1 cellular context compared by ENCODE assay signal in the genomic region with DNA sequence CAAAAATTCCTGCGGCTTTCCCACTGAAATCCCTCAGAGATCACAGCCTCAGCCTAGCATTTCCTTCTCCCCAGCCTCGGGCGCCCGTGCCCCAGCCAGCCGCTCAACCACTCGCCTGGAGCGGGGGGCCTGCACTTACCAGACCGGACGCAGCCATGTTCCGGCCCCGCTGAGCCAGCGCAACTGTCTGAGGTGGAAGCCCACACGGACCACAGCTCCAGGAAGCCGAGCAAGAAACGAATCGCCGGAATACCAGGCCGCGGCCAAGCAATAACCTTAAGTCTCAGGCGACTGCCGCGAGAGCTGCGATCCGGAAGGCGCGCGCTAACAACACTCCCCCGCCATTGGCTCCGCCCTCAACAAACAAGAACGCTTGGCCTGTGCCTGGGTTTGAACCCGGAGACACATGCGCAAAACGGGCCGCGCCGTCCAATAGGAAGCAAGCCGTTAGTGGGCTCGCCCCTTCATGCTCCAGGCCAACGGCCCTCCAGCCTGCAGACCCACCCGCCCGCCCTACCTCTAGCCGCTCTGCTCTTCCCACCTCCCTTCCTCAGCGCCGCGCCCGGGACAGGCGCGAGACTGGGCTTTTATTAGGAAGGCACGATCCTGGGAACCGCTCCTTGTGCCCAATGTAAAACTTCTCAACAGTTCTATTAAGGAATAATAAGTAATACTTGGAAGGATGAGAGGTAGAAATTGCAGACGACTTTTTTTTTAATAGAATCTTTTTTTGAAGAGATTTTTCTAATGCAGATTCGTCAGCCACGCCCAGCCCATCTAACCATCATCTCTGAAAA.
TF ChIP-seq lines count a peak whose summit lies in the region.

Gene CENPC (minus strand): TSS at position 305 of the 797 bp plus-strand sequence. CDS start 148 bp downstream, at position 157.

TF ChIP-seq in K562, 482 proteins besides CTCF, POLR2A, EP300 and RAD21 (continued from another document and continues in another):
- TF ChIP-seq, protein P1, sequence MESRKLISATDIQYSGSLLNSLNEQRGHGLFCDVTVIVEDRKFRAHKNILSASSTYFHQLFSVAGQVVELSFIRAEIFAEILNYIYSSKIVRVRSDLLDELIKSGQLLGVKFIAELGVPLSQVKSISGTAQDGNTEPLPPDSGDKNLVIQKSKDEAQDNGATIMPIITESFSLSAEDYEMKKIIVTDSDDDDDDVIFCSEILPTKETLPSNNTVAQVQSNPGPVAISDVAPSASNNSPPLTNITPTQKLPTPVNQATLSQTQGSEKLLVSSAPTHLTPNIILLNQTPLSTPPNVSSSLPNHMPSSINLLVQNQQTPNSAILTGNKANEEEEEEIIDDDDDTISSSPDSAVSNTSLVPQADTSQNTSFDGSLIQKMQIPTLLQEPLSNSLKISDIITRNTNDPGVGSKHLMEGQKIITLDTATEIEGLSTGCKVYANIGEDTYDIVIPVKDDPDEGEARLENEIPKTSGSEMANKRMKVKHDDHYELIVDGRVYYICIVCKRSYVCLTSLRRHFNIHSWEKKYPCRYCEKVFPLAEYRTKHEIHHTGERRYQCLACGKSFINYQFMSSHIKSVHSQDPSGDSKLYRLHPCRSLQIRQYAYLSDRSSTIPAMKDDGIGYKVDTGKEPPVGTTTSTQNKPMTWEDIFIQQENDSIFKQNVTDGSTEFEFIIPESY (CRISPR knock-in tag; IDR thresholded peaks at IDR 0.05) = peak; percentile 29; the same call in 1 of the 2 replicates
- TF ChIP-seq MBD2 (IDR thresholded peaks at IDR 0.05; ENCODE audit: borderline replicate concordance, low read depth) (peak; percentile 54; the same call in 1 of the 2 replicates), ELF1 (tag; IDR thresholded peaks at IDR 0.05) (peak; percentile 89), CTBP1 (IDR thresholded peaks at IDR 0.05; ENCODE audit: borderline replicate concordance) (0 out of 2 replicates have a peak, but pooled peaks have one; percentile 24), ZNF24 (IDR thresholded peaks at IDR 0.05) (0 out of 2 replicates have a peak, but pooled peaks have one; percentile 25), VEZF1 (CRISPR knock-in tag; IDR thresholded peaks at IDR 0.05) (peak; percentile 67), ZKSCAN1 (IDR thresholded peaks at IDR 0.05; ENCODE audit: low read depth, low read length) (0 out of 2 replicates have a peak, but pooled peaks have one; percentile 18), MYBL2 (IDR thresholded peaks at IDR 0.05; ENCODE audit: low read depth) (peak; percentile 97), MYBL2 (CRISPR knock-in tag; IDR thresholded peaks at IDR 0.05; ENCODE audit: borderline replicate concordance) (peak; percentile 88; the same call in 1 of the 2 replicates), POLR2AphosphoS2 (IDR thresholded peaks at IDR 0.05; ENCODE audit: low read length) (peak; percentile 49; the same call in 1 of the 2 replicates), KLF16 (IDR thresholded peaks at IDR 0.05) (peak; percentile 52; the same call in 1 of the 2 replicates), KAT7 (CRISPR knock-in tag; IDR thresholded peaks at IDR 0.05; ENCODE audit: borderline replicate concordance) (peak; percentile 83; the same call in 1 of the 2 replicates), DMBX1 (CRISPR knock-in tag; IDR thresholded peaks at IDR 0.05; ENCODE audit: borderline replicate concordance) (no peak), HCFC1 (IDR thresholded peaks at IDR 0.05; ENCODE audit: low read depth, low read length) (peak; percentile 41; the same call in 1 of the 2 replicates), CHD2 (IDR thresholded peaks at IDR 0.05; ENCODE audit: low read depth, low read length) (peak; percentile 96), TBP (optimal IDR thresholded peaks at IDR 0.05; ENCODE audit: low read depth, low read length) (peak; percentile 92), FOXK2 (conservative IDR thresholded peaks at IDR 0.05 in 1 of 2, IDR thresholded peaks at IDR 0.05 in 1 of 2; ENCODE audit: low read depth in 2 of 2) (peak in 1 of 2 experiments; percentile 53; a peak in 2 of 4 replicates), ZNF232 (CRISPR knock-in tag; IDR thresholded peaks at IDR 0.05) (no peak), SIN3B (IDR thresholded peaks at IDR 0.05; ENCODE audit: low read depth) (peak; percentile 58; the same call in 1 of the 2 replicates), DACH1 (IDR thresholded peaks at IDR 0.05; ENCODE audit: partially characterized antibody) (peak; percentile 12), SRSF9 (IDR thresholded peaks at IDR 0.05; ENCODE audit: borderline replicate concordance, low read depth, low read length) (no peak), PML (IDR thresholded peaks at IDR 0.05; ENCODE audit: low read length) (peak; percentile 76), BCOR (IDR thresholded peaks at IDR 0.05) (0 out of 2 replicates have a peak, but pooled peaks have one; percentile 14), ETV1 (tag; conservative IDR thresholded peaks at IDR 0.05; ENCODE audit: low read depth) (peak; percentile 67), DIDO1 (tag; IDR thresholded peaks at IDR 0.05; ENCODE audit: low read depth) (0 out of 2 replicates have a peak, but pooled peaks have one; percentile 53), MTA3 (IDR thresholded peaks at IDR 0.05; ENCODE audit: borderline replicate concordance) (0 out of 2 replicates have a peak, but pooled peaks have one; percentile 35), RBM17 (IDR thresholded peaks at IDR 0.05; ENCODE audit: borderline replicate concordance, low read depth, low read length) (no peak), NKRF (IDR thresholded peaks at IDR 0.05; ENCODE audit: borderline replicate concordance) (0 out of 2 replicates have a peak, but pooled peaks have one; percentile 26), ZNF3 (CRISPR knock-in tag; IDR thresholded peaks at IDR 0.05) (no peak), ETS1 (conservative IDR thresholded peaks at IDR 0.05; ENCODE audit: control insufficient read depth, low read depth, low read length) (0 out of 2 replicates have a peak, but pooled peaks have one; percentile 59), RCOR1 (IDR thresholded peaks at IDR 0.05; ENCODE audit: borderline replicate concordance in 1 of 2, low read depth in 2 of 2, low read length in 2 of 2) (peak in 1 of 2 experiments; percentile 33; a peak in 1 of 4 replicates), PHF8 (IDR thresholded peaks at IDR 0.05; ENCODE audit: borderline replicate concordance, low read length) (peak; percentile 95), SUPT5H (IDR thresholded peaks at IDR 0.05) (peak; percentile 97), HNRNPH1 (optimal IDR thresholded peaks at IDR 0.05; ENCODE audit: low read depth, low read length) (no peak)
- TF ChIP-seq, protein P2, sequence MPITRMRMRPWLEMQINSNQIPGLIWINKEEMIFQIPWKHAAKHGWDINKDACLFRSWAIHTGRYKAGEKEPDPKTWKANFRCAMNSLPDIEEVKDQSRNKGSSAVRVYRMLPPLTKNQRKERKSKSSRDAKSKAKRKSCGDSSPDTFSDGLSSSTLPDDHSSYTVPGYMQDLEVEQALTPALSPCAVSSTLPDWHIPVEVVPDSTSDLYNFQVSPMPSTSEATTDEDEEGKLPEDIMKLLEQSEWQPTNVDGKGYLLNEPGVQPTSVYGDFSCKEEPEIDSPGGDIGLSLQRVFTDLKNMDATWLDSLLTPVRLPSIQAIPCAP (CRISPR knock-in tag; IDR thresholded peaks at IDR 0.05; ENCODE audit: borderline replicate concordance) = no peak; the same call in 1 of the 2 replicates
- TF ChIP-seq, protein P3, sequence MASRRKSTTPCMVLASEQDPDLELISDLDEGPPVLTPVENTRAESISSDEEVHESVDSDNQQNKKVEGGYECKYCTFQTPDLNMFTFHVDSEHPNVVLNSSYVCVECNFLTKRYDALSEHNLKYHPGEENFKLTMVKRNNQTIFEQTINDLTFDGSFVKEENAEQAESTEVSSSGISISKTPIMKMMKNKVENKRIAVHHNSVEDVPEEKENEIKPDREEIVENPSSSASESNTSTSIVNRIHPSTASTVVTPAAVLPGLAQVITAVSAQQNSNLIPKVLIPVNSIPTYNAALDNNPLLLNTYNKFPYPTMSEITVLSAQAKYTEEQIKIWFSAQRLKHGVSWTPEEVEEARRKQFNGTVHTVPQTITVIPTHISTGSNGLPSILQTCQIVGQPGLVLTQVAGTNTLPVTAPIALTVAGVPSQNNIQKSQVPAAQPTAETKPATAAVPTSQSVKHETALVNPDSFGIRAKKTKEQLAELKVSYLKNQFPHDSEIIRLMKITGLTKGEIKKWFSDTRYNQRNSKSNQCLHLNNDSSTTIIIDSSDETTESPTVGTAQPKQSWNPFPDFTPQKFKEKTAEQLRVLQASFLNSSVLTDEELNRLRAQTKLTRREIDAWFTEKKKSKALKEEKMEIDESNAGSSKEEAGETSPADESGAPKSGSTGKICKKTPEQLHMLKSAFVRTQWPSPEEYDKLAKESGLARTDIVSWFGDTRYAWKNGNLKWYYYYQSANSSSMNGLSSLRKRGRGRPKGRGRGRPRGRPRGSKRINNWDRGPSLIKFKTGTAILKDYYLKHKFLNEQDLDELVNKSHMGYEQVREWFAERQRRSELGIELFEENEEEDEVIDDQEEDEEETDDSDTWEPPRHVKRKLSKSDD (conservative IDR thresholded peaks at IDR 0.05; ENCODE audit: low read length) = no peak
- TF ChIP-seq, protein P4, sequence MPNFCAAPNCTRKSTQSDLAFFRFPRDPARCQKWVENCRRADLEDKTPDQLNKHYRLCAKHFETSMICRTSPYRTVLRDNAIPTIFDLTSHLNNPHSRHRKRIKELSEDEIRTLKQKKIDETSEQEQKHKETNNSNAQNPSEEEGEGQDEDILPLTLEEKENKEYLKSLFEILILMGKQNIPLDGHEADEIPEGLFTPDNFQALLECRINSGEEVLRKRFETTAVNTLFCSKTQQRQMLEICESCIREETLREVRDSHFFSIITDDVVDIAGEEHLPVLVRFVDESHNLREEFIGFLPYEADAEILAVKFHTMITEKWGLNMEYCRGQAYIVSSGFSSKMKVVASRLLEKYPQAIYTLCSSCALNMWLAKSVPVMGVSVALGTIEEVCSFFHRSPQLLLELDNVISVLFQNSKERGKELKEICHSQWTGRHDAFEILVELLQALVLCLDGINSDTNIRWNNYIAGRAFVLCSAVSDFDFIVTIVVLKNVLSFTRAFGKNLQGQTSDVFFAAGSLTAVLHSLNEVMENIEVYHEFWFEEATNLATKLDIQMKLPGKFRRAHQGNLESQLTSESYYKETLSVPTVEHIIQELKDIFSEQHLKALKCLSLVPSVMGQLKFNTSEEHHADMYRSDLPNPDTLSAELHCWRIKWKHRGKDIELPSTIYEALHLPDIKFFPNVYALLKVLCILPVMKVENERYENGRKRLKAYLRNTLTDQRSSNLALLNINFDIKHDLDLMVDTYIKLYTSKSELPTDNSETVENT (CRISPR knock-in tag; IDR thresholded peaks at IDR 0.05) = peak; percentile 88
- TF ChIP-seq, protein P5, sequence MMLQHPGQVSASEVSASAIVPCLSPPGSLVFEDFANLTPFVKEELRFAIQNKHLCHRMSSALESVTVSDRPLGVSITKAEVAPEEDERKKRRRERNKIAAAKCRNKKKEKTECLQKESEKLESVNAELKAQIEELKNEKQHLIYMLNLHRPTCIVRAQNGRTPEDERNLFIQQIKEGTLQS (IDR thresholded peaks at IDR 0.05) = no peak
- TF ChIP-seq, protein P5 (CRISPR knock-in tag; conservative IDR thresholded peaks at IDR 0.05) = 0 out of 2 replicates have a peak, but pooled peaks have one; percentile 37
- TF ChIP-seq, protein P6, sequence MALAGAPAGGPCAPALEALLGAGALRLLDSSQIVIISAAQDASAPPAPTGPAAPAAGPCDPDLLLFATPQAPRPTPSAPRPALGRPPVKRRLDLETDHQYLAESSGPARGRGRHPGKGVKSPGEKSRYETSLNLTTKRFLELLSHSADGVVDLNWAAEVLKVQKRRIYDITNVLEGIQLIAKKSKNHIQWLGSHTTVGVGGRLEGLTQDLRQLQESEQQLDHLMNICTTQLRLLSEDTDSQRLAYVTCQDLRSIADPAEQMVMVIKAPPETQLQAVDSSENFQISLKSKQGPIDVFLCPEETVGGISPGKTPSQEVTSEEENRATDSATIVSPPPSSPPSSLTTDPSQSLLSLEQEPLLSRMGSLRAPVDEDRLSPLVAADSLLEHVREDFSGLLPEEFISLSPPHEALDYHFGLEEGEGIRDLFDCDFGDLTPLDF (CRISPR knock-in tag; IDR thresholded peaks at IDR 0.05) = peak; percentile 81; the same call in 1 of the 2 replicates
